In the genomic region with DNA sequence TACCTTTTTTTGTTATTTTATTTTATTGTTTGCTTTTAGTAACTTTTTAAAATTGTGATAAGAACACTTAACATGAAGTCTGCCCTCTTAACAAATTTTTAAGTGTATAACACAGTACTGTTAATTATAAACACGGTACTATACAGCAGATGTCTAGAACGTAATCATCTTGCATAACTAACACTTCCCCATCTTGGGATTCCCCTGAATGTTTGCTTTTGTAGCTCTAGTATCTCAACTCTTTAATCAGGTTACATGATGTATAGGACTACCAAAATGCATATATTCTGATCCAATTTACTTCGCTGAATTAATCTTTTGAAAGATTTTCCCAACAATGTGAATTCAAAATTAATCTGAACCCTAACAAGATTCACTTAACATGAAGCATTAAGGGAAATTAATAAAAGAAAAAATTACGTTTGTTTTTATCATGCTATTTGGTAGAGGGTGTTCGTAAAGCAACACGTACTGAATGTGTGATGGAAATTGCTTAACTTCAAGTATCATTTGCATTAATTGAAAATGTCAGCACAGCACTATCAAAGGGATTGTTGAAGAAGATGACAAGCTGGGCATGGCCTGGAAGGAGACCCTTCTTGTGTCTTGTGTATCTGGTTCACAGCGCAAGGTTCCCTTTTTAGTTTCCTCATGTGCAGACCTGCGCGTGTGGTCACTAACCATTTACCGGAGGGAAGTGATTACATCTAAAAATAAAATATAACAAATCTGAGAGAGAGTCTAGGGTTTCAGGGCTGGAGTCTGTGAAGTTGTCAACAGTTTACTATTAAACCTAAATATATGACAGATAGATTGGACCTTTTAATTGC, we compare ENCODE assay signal across 10 cellular contexts. TPM values are rescaled to one million over a fixed set of nuclear protein-coding genes. Genes with fewer than 3 reads are reported as not detected.
A peak's percentile ranks its signal among the peaks of the same experiment; 100 is the strongest.
DNase-seq lines count a peak whose midpoint lies in the region; ATAC-seq lines count a peak whose summit lies in the region.
"Had no signal": no experiment of that assay in that cellular context is flagged by ENCODE, and none has a peak within 500 bp of the region (broad histone marks: within the 10 kb centered on the region; RNA-seq: fewer than 3 reads in every experiment).

No MANE protein-coding gene starts in this region.

- H3K36me3 Mint-ChIP-seq in activated naive CD8-positive, alpha-beta T cell treated with anti-CD3 and anti-CD28 coated beads, Interleukin-2, amount 50 U/mL, for 24 hours (ENCODE audit: low read depth) = no peaks in the 10 kb centered on the region
- no peaks in the 10 kb centered on the region for H3K36me3 Mint-ChIP-seq in activated naive CD8-positive, alpha-beta T cell treated with anti-CD3 and anti-CD28 coated beads for 36 hours

- H3K27me3 Mint-ChIP-seq in activated naive CD8-positive, alpha-beta T cell treated with anti-CD3 and anti-CD28 coated beads, Interleukin-2, amount 50 U/mL, for 24 hours = peaks cover 12% of the 10 kb centered on the region
- peaks cover 46% of the 10 kb centered on the region for H3K27me3 Mint-ChIP-seq in activated naive CD8-positive, alpha-beta T cell treated with anti-CD3 and anti-CD28 coated beads for 36 hours

- peak overlapping the region; percentile 52 for H3K27ac Mint-ChIP-seq in activated naive CD8-positive, alpha-beta T cell treated with anti-CD3 and anti-CD28 coated beads, Interleukin-2, amount 50 U/mL, for 24 hours
- H3K27ac Mint-ChIP-seq in activated naive CD8-positive, alpha-beta T cell treated with anti-CD3 and anti-CD28 coated beads for 36 hours = no peak overlapping the region
- H3K27ac Mint-ChIP-seq: endodermal cell had no signal

- ATAC-seq in activated naive CD8-positive, alpha-beta T cell treated with anti-CD3 and anti-CD28 coated beads, Interleukin-2, amount 50 U/mL, for 24 hours = no peak
- ATAC-seq in HG02759 (IDR thresholded peaks at IDR 0.05; ENCODE audit: unreplicated experiment) (peak; percentile 91), HG03575 (IDR thresholded peaks at IDR 0.05; ENCODE audit: extremely low read depth, insufficient number of reproducible peaks, low FRiP score, unreplicated experiment) (peak; percentile 48)

- H3K4me1 Mint-ChIP-seq in activated naive CD8-positive, alpha-beta T cell treated with anti-CD3 and anti-CD28 coated beads, Interleukin-2, amount 50 U/mL, for 24 hours = peaks cover 17% of the 10 kb centered on the region
- H3K4me1 Mint-ChIP-seq in activated naive CD8-positive, alpha-beta T cell treated with anti-CD3 and anti-CD28 coated beads for 36 hours = peaks cover 11% of the 10 kb centered on the region

- H3K4me3 Mint-ChIP-seq in activated naive CD8-positive, alpha-beta T cell treated with anti-CD3 and anti-CD28 coated beads, Interleukin-2, amount 50 U/mL, for 24 hours = peak overlapping the region; percentile 17
- H3K4me3 Mint-ChIP-seq in activated naive CD8-positive, alpha-beta T cell treated with anti-CD3 and anti-CD28 coated beads for 36 hours = no peak overlapping the region
- H3K4me3 Mint-ChIP-seq: endodermal cell had no signal

- DNase-seq in activated naive CD8-positive, alpha-beta T cell treated with anti-CD3 and anti-CD28 coated beads, Interleukin-2, amount 50 U/mL, for 24 hours = no peak
- no peak for DNase-seq in activated naive CD8-positive, alpha-beta T cell treated with anti-CD3 and anti-CD28 coated beads for 36 hours
- DNase-seq in SIG-M5 treated with dmso at 0.1 percent for 504 hours (lab: John Stamatoyannopoulos, UW; ENCODE audit: unreplicated experiment) (no peak), NCI-H446 treated with DMSO at 0.1 percent for 48 hours (lab: John Stamatoyannopoulos, UW) (no peak), COLO829 (ENCODE audit: low spot score) (no peak), retina (no peak)
- DNase-seq: endodermal cell, NCI-H1436 had no signal

- no peaks in the 10 kb centered on the region for H3K9me3 Mint-ChIP-seq in activated naive CD8-positive, alpha-beta T cell treated with anti-CD3 and anti-CD28 coated beads, Interleukin-2, amount 50 U/mL, for 24 hours
- H3K9me3 Mint-ChIP-seq in activated naive CD8-positive, alpha-beta T cell treated with anti-CD3 and anti-CD28 coated beads for 36 hours = peaks cover 1% of the 10 kb centered on the region

RNA-seq across cellular contexts. Expression of a gene that starts 15.2 kb away (rescaled TPM):
- total RNA-seq in activated naive CD8-positive, alpha-beta T cell treated with anti-CD3 and anti-CD28 coated beads for 36 hours = under 1 TPM; 0.36 to 0.47 TPM
